ENCODE assay signal across 14 cellular contexts in the genomic region with DNA sequence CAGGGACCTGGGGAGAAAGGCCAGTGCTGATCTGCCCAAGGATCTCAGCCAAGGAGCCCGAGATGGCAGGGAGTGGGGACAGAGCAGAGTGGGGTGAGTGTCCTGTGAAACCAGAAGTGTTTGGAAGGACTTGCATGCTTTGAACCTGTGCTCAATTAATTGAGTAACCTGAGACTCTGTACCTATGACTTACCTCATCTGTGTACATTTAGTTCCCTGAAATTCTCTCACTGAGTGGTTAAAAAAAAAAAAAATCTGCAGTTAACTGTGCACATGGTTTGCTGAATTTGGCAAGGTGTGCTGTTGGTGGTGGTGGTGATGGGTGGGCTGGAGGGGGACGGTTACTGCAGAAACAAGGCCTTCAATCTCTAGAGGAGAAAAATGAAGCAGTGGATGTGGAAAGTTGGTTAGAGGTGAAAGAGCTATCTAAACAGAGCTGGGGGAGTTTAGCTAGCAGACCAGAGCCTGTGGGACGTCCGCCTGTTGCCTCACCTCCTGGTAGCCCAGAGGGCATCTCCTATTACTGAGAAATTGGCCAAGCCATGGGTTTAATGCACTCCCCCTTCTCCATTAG. TPM values are rescaled to one million over a fixed set of nuclear protein-coding genes. Genes with fewer than 3 reads are reported as not detected.
A peak's percentile ranks its signal among the peaks of the same experiment; 100 is the strongest.
DNase-seq lines count a peak whose midpoint lies in the region; ATAC-seq, FAIRE-seq and TF ChIP-seq lines count a peak whose summit lies in the region.
"Had no signal": no experiment of that assay in that cellular context is flagged by ENCODE, and none has a peak within 500 bp of the region (broad histone marks: within the 10 kb centered on the region; RNA-seq: fewer than 3 reads in every experiment).

No MANE protein-coding gene starts in this region.

- H3K27me3 Mint-ChIP-seq in CD4-positive, alpha-beta memory T cell: no peaks in the 10 kb centered on the region
- H3K27me3 Mint-ChIP-seq in WTC11 (ENCODE audit: low read depth): no peaks in the 10 kb centered on the region

- H3K9me3 ChIP-seq in CD4-positive, alpha-beta memory T cell (ENCODE audit: control insufficient read depth in 1 of 2, low read length in 2 of 2): no peaks in the 10 kb centered on the region
- H3K9me3 ChIP-seq in lower lobe of right lung (no peaks in the 10 kb centered on the region), body of pancreas (no peaks in the 10 kb centered on the region), esophagus muscularis mucosa (no peaks in the 10 kb centered on the region)
- H3K9me3 ChIP-seq: Peyer's patch, tibial artery had no signal

- peak overlapping the region; percentile 89 to 98 (median 93) for H3K27ac Mint-ChIP-seq in CD4-positive, alpha-beta memory T cell
- no peak overlapping the region for H3K27ac Mint-ChIP-seq in WTC11

- CTCF ChIA-PET in CD4-positive, alpha-beta memory T cell (lab: Charles Lee; ENCODE audit: partially characterized antibody): interaction anchor here (0.7 to 10.7 kb wide), 5 partner anchors 10 to 51 kb away, joined by 3 to 90 read pairs (median 5); a partner anchor contains a TSS
- CTCF ChIA-PET in WTC11 (lab: Charles Lee): interaction anchor here (0.7 kb wide), 2 partner anchors 9 to 14 kb away, joined by 3 read pairs; no protein-coding TSS in a partner anchor

- no peaks in the 10 kb centered on the region for H3K27me3 ChIP-seq in CD4-positive, alpha-beta memory T cell (ENCODE audit: insufficient read depth, low read length)
- H3K27me3 ChIP-seq in lower lobe of right lung (ENCODE audit: low read depth) (no peaks in the 10 kb centered on the region), body of pancreas (no peaks in the 10 kb centered on the region), esophagus muscularis mucosa (no peaks in the 10 kb centered on the region)
- H3K27me3 ChIP-seq: Peyer's patch, tibial artery had no signal

- no peak for TF ChIP-seq EP300 in esophagus muscularis mucosa (IDR thresholded peaks at IDR 0.05)

- no peak for ATAC-seq in WTC11
- ATAC-seq in lower lobe of right lung: peak; percentile 61 to 71
- ATAC-seq in body of pancreas: no peak
- no peak for ATAC-seq in HG03095 (IDR thresholded peaks at IDR 0.05; ENCODE audit: unreplicated experiment)

- peaks cover 84 to 100% (median 94%) of the 10 kb centered on the region in 4 donors for H3K4me1 Mint-ChIP-seq in CD4-positive, alpha-beta memory T cell
- peaks cover 97% of the 10 kb centered on the region for H3K4me1 Mint-ChIP-seq in WTC11

- TF ChIP-seq CTCF in WTC11 (IDR thresholded peaks at IDR 0.05) (no peak), lower lobe of right lung (IDR thresholded peaks at IDR 0.05) (no peak), body of pancreas (IDR thresholded peaks at IDR 0.05) (no peak), esophagus muscularis mucosa (IDR thresholded peaks at IDR 0.05) (no peak)

- 61 to 75% methylated on average over 4 of the region's 4 CpGs for WGBS in body of pancreas, 2 donors
- 96% methylated on average over 4 of the region's 4 CpGs for WGBS in esophagus muscularis mucosa

- peak overlapping the region; percentile 38 for H3K27ac ChIP-seq in CD4-positive, alpha-beta memory T cell (ENCODE audit: low read depth, low read length)
- no peak overlapping the region for H3K27ac ChIP-seq in lower lobe of right lung
- H3K27ac ChIP-seq in body of pancreas: peak overlapping the region in 1 of 4 donors; percentile 2
- H3K27ac ChIP-seq in esophagus muscularis mucosa (replicated peaks in 1 of 4): no peak overlapping the region
- H3K27ac ChIP-seq: coronary artery, tibial artery had no signal

- peaks cover 100% of the 10 kb centered on the region for H3K4me1 ChIP-seq in CD4-positive, alpha-beta memory T cell (ENCODE audit: insufficient read depth, low read length)
- peaks cover 16% of the 10 kb centered on the region for H3K4me1 ChIP-seq in lower lobe of right lung
- H3K4me1 ChIP-seq in body of pancreas: peaks cover 14% of the 10 kb centered on the region
- H3K4me1 ChIP-seq in esophagus muscularis mucosa: peaks cover 12 to 39% (median 34%) of the 10 kb centered on the region in 4 donors

- intact Hi-C loops in CD4-positive, alpha-beta memory T cell (cut with micrococcal nuclease): no loop called here
- intact Hi-C loops in lower lobe of right lung (cut with DNase I): no loop called here
- intact Hi-C loops in body of pancreas (cut with DNase I): no loop called here
- intact Hi-C loops in esophagus muscularis mucosa (cut with DNase I): no loop called here

- peak; percentile 4 for FAIRE-seq in GM19239 (lab: Jason Lieb, UNC)
- FAIRE-seq: TTC549 had no signal

- H3K9me3 Mint-ChIP-seq in CD4-positive, alpha-beta memory T cell: no peaks in the 10 kb centered on the region
- H3K9me3 Mint-ChIP-seq in WTC11: no peaks in the 10 kb centered on the region

- H3K4me3 ChIP-seq in CD4-positive, alpha-beta memory T cell (ENCODE audit: low read length in 2 of 2): no peak overlapping the region
- H3K4me3 ChIP-seq in lower lobe of right lung: no peak overlapping the region
- H3K4me3 ChIP-seq in body of pancreas: no peak overlapping the region
- H3K4me3 ChIP-seq in esophagus muscularis mucosa: no peak overlapping the region
- H3K4me3 ChIP-seq: coronary artery, Peyer's patch, tibial artery had no signal

- POLR2A ChIA-PET in CD4-positive, alpha-beta memory T cell (lab: Charles Lee; ENCODE audit: partially characterized antibody): interaction anchor here (0.8 to 14.5 kb wide), 8 partner anchors 10 to 134 kb away, joined by 3 to 462 read pairs (median 4); a partner anchor contains a TSS
- POLR2A ChIA-PET in WTC11 (lab: Charles Lee): no interaction called here

- no peak for TF ChIP-seq POLR2A in body of pancreas (IDR thresholded peaks at IDR 0.05)
- TF ChIP-seq POLR2A in esophagus muscularis mucosa (IDR thresholded peaks at IDR 0.05; ENCODE audit: low read depth): no peak

- no peak for DNase-seq in CD4-positive, alpha-beta memory T cell
- DNase-seq in GM19239 (ENCODE audit: insufficient read length, low spot score) (no peak), WTC11 (ENCODE audit: low spot score) (no peak), lower lobe of right lung (no peak), body of pancreas (no peak), esophagus muscularis mucosa (ENCODE audit: extremely low spot score) (no peak), LoVo (ENCODE audit: low spot score) (no peak)
- DNase-seq: foreskin fibroblast, NCI-H1048, Peyer's patch, tibial artery had no signal

- H3K36me3 ChIP-seq in CD4-positive, alpha-beta memory T cell (ENCODE audit: insufficient read depth, low read length): no peaks in the 10 kb centered on the region
- H3K36me3 ChIP-seq in lower lobe of right lung (no peaks in the 10 kb centered on the region), body of pancreas (replicated peaks in 1 of 2; ENCODE audit: insufficient read depth in 1 of 2, low read depth in 2 of 2) (no peaks in the 10 kb centered on the region), esophagus muscularis mucosa (no peaks in the 10 kb centered on the region)
- H3K36me3 ChIP-seq: Peyer's patch, tibial artery had no signal

- peaks cover 25 to 50% of the 10 kb centered on the region in 2 donors for H3K36me3 Mint-ChIP-seq in CD4-positive, alpha-beta memory T cell
- peaks cover 3% of the 10 kb centered on the region; the same call in 1 of the 2 replicates for H3K36me3 Mint-ChIP-seq in WTC11

- peak overlapping the region in 7 of 8 donors; percentile 44 to 91 (median 76) for H3K4me3 Mint-ChIP-seq in CD4-positive, alpha-beta memory T cell
- no peak overlapping the region for H3K4me3 Mint-ChIP-seq in WTC11

TF ChIP-seq in WTC11, 78 proteins besides CTCF, POLR2A, EP300 and RAD21:
- peak; percentile 38; the same call in 1 of the 2 replicates for TF ChIP-seq GABPB1 (CRISPR knock-in tag; IDR thresholded peaks at IDR 0.05)
- no peak for TF ChIP-seq NFYB (CRISPR knock-in tag; conservative IDR thresholded peaks at IDR 0.05; ENCODE audit: low read depth)

RNA-seq across cellular contexts. Expression of a gene that starts 8.9 kb away (rescaled TPM):
- total RNA-seq in CD4-positive, alpha-beta memory T cell: 100 to 1,000 TPM; 610 to 660 TPM
- polyA plus RNA-seq in CD4-positive, alpha-beta memory T cell: 100 to 1,000 TPM; 159 to 283 TPM
- total RNA-seq in WTC11 (2021) (78.1 to 87.1 TPM (median 78.1 TPM) in 3 replicates), lower lobe of right lung (74.0 TPM), body of pancreas (10 to 100 TPM; 25.1 to 26.5 TPM), esophagus muscularis mucosa (10 to 100 TPM in 1 of 4 donors, 1 to 10 TPM in 3; 3.0 to 12.3 (median 8.1) TPM)

Comparison
In these comparisons a context has a peak if more than half of its experiments do, and no peak if none do; other contexts are left out.
1. ATAC-seq: peak in lower lobe of right lung (2 of 2); none in WTC11 (single experiment), body of pancreas (single experiment) and HG03095 (single experiment).